In genomic region chr15:63483521-63484371, GRCh38 we compare ENCODE assay signal across 1 cellular context.
TF ChIP-seq lines count a peak whose summit lies in the region.

No MANE protein-coding gene starts in this region.

TF ChIP-seq in GM23338, 12 proteins besides CTCF, POLR2A, EP300 and RAD21 (continued from another document):
- no peak for TF ChIP-seq REST (IDR thresholded peaks at IDR 0.05; ENCODE audit: unreplicated experiment)
- no peak for TF ChIP-seq NANOG (IDR thresholded peaks at IDR 0.05; ENCODE audit: borderline replicate concordance)
- TF ChIP-seq STAT1 (IDR thresholded peaks at IDR 0.05; ENCODE audit: unreplicated experiment), result no peak
- TF ChIP-seq CREB1 (CRISPR knock-in tag; IDR thresholded peaks at IDR 0.05; ENCODE audit: low read depth), result no peak
- no peak for TF ChIP-seq POLR2AphosphoS5 (IDR thresholded peaks at IDR 0.05; ENCODE audit: low read depth)
- no peak for TF ChIP-seq EZH2 (IDR thresholded peaks at IDR 0.05; ENCODE audit: low read depth, unreplicated experiment)
- no peak for TF ChIP-seq EZH2phosphoT487 (IDR thresholded peaks at IDR 0.05; ENCODE audit: unreplicated experiment)
- TF ChIP-seq JUNB (IDR thresholded peaks at IDR 0.05; ENCODE audit: unreplicated experiment), result no peak
